Comparison of ENCODE assay signal across 22 cellular contexts in the genomic region with DNA sequence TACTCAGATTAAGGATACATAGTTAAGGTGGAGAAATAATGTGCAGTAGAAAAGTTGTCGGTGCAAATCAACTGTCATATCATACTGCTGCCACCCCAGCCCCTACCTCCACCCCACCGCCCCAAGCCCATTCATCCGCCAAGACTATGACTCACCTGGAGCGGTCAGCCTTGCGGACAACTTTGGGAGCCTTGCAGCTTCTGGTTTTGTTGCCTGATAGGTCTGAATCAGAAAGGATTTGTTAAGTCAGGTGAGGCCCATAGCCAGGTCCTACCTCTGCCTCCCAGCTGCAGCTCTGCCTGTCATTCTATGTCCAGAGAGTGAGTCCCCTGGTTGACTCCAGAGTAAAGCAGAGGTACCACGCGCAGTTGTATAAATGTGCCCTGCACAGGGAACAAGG. TPM values are rescaled to one million over a fixed set of nuclear protein-coding genes. Genes with fewer than 3 reads are reported as not detected.
"Had no signal": no experiment of that assay in that cellular context is flagged by ENCODE, and none has a peak within 500 bp of the region (broad histone marks: within the 10 kb centered on the region; RNA-seq: fewer than 3 reads in every experiment).

No MANE protein-coding gene starts in this region.

- FAIRE-seq: RCC 7860 had no signal

- H3K27ac ChIP-seq: KMS-11 had no signal

- DNase-seq: activated CD4-positive, alpha-beta T cell treated with anti-CD3 and anti-CD28 coated beads for 4 hours; activated CD8-positive, alpha-beta memory T cell treated with anti-CD3 and anti-CD28 coated beads, Interleukin-2, amount 50 U/mL, for 4 hours; activated CD8-positive, alpha-beta T cell treated with anti-CD3 and anti-CD28 coated beads for 36 hours; activated gamma-delta T cell treated with Interleukin-2 at 50 U/mL for 16 hours; activated naive CD4-positive, alpha-beta T cell treated with anti-CD3 and anti-CD28 coated beads, Interleukin-2, amount 10 ng/mL, durations not matched to agents 7 days and 5 days; activated naive CD8-positive, alpha-beta T cell treated with anti-CD3 and anti-CD28 coated beads for 36 hours; activated T-cell treated with anti-CD3 and anti-CD28 coated beads, Interleukin-2, amount 50 U/mL, for 72 hours; anterior cingulate cortex; MM.1S; NCI-H1105; NCI-H1436; NCI-H1694 treated with DMSO at 0.1 percent for 48 hours; NCI-H2029 treated with DMSO at 0.1 percent for 48 hours; NCI-H510A treated with DMSO at 0.1 percent for 48 hours; NCI-H69; NK-92 treated with Interleukin-12 subunit alpha and Interleukin-12 subunit beta, amount 100 ng/mL, for 24 hours; OCI-M1; SHP77 treated with DMSO at 0.1 percent for 48 hours had no signal

RNA-seq across cellular contexts. Expression of a gene that starts 12.6 kb away (rescaled TPM):
- total RNA-seq: SK-MEL-5 had no signal

RNA-seq across cellular contexts. Expression of a gene that starts 17.0 kb away (rescaled TPM):
- total RNA-seq: activated CD8-positive, alpha-beta T cell treated with anti-CD3 and anti-CD28 coated beads for 36 hours; activated naive CD8-positive, alpha-beta T cell treated with anti-CD3 and anti-CD28 coated beads for 36 hours; activated T-helper 2 cell treated with anti-CD3 and anti-CD28 coated beads, Interferon-gamma antibody, Interleukin-2, Interleukin-4, amounts not matched to agents 10 μg/mL and 5 μg/mL and 100 μg/mL, durations not matched to agents 14 hours and 24 hours and 36 hours; SK-MEL-5 had no signal

RNA-seq across cellular contexts. Expression of a gene that starts 17.0 kb away (rescaled TPM):
- total RNA-seq: activated CD8-positive, alpha-beta T cell treated with anti-CD3 and anti-CD28 coated beads for 36 hours; activated naive CD8-positive, alpha-beta T cell treated with anti-CD3 and anti-CD28 coated beads for 36 hours; activated T-cell treated with anti-CD3 and anti-CD28 coated beads, Interleukin-2, amount 50 U/mL, for 72 hours had no signal
